ENCODE assay signal across 23 cellular contexts in the genomic region with DNA sequence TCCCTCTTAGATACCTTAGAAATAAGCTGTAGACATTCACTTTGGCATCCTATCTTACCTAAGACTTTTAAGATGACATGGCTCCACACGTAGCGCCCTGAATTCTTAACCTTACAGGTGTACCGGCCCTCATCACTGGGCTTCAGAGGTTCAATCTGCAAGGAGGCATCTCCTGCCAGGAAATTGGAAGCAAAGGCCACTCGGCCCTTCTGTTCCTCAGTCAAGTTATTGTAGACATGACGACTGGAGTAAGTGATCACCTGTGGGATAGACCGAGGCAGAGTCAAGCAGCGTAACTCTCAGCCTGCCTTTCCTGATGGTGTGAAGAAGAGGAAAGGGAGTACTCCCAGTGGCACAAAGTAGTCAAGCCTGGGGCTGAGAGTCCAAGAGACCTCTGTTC. TPM values are rescaled to one million over a fixed set of nuclear protein-coding genes. Genes with fewer than 3 reads are reported as not detected.
DNase-seq lines count a peak whose midpoint lies in the region; ATAC-seq, FAIRE-seq and TF ChIP-seq lines count a peak whose summit lies in the region.
"Had no signal": no experiment of that assay in that cellular context is flagged by ENCODE, and none has a peak within 500 bp of the region (broad histone marks: within the 10 kb centered on the region; RNA-seq: fewer than 3 reads in every experiment).

No MANE protein-coding gene starts in this region.

- no peak for DNase-seq in CD14-positive monocyte (ENCODE audit: low spot score)
- DNase-seq in CD8-positive, alpha-beta memory T cell = no peak
- no peak for DNase-seq in astrocyte (ENCODE audit: low read depth)
- no peak for DNase-seq in osteocyte (ENCODE audit: extremely low spot score, unreplicated experiment)
- DNase-seq in GM12891 (ENCODE audit: insufficient read length, low spot score) = no peak
- DNase-seq: activated naive CD4-positive, alpha-beta T cell treated with anti-CD3 and anti-CD28 coated beads, Interleukin-2, amount 50 U/mL, for 16 hours; anterior cingulate cortex; EL; kidney glomerular epithelial cell; mesendoderm; NCI-H1417 treated with DMSO at 0.1 percent for 48 hours; NCI-H524; nephron progenitor cell; stimulated activated naive CD4-positive, alpha-beta T cell treated with Interleukin-2 at 50 U/mL for 16 hours; tibial artery had no signal

- H3K27me3 Mint-ChIP-seq in CD14-positive monocyte (ENCODE audit: low read depth in 3 of 3) (peaks cover 0 to 3% (median 0%) of the 10 kb centered on the region in 3 donors), astrocyte (ENCODE audit: low read depth, unreplicated experiment) (no peaks in the 10 kb centered on the region), osteocyte (ENCODE audit: unreplicated experiment) (no peaks in the 10 kb centered on the region)
- no peaks in the 10 kb centered on the region for H3K27me3 Mint-ChIP-seq in CD8-positive, alpha-beta memory T cell
- H3K27me3 Mint-ChIP-seq: B cell; central memory CD8-positive, alpha-beta T cell; progenitor cell of endocrine pancreas had no signal

- no peaks in the 10 kb centered on the region for H3K79me2 ChIP-seq in astrocyte (ENCODE audit: insufficient read depth, low read length)

- POLR2A ChIA-PET in CD8-positive, alpha-beta memory T cell (lab: Charles Lee) = interaction anchor here (0.6 to 6.9 kb wide), 3 partner anchors 14 to 22 kb away, joined by 3 to 73 read pairs (median 4); a partner anchor contains a TSS

- ATAC-seq in HG03196 (IDR thresholded peaks at IDR 0.05; ENCODE audit: unreplicated experiment) = no peak
- ATAC-seq in HG02970 (IDR thresholded peaks at IDR 0.05; ENCODE audit: low FRiP score, unreplicated experiment) = no peak

- CTCF ChIA-PET in CD8-positive, alpha-beta memory T cell (lab: Charles Lee) = interaction anchor here (2.9 to 16.3 kb wide), 2 partner anchors 18 to 24 kb away, joined by 12 to 184 read pairs; a partner anchor contains a TSS

- H3K4me3 Mint-ChIP-seq in CD14-positive monocyte (no peak overlapping the region), astrocyte (ENCODE audit: unreplicated experiment) (no peak overlapping the region), osteocyte (ENCODE audit: unreplicated experiment) (no peak overlapping the region)
- no peak overlapping the region for H3K4me3 Mint-ChIP-seq in CD8-positive, alpha-beta memory T cell
- H3K4me3 Mint-ChIP-seq: B cell, nephron progenitor cell had no signal

- no peak overlapping the region for H3K27ac ChIP-seq in CD8-positive, alpha-beta memory T cell (ENCODE audit: low read depth, low read length)
- peak overlapping the region; percentile 77 for H3K27ac ChIP-seq in astrocyte (ENCODE audit: low read depth, low read length)
- H3K27ac ChIP-seq: RWPE1, tibial artery had no signal

- intact Hi-C loops in CD14-positive monocyte (cut with micrococcal nuclease) = no loop called here

- TF ChIP-seq POLR2A in GM12891 (IDR thresholded peaks at IDR 0.05; ENCODE audit: low read depth, low read length) = no peak

- no peaks in the 10 kb centered on the region for H3K27me3 ChIP-seq in CD8-positive, alpha-beta memory T cell (ENCODE audit: insufficient read depth, low read length, poor library complexity, severe bottlenecking)
- H3K27me3 ChIP-seq in astrocyte (ENCODE audit: insufficient read depth, low read length) = no peaks in the 10 kb centered on the region
- H3K27me3 ChIP-seq: tibial artery had no signal

- no peaks in the 10 kb centered on the region for H4K20me1 ChIP-seq in astrocyte (ENCODE audit: insufficient read depth, low read length)

- no peak for FAIRE-seq in astrocyte (lab: Jason Lieb, UNC)
- no peak for FAIRE-seq in GM12891 (lab: Jason Lieb, UNC)
- FAIRE-seq: D721Med, HepG2 had no signal

- H3K36me3 Mint-ChIP-seq in CD14-positive monocyte = no peaks in the 10 kb centered on the region
- H3K36me3 Mint-ChIP-seq in CD8-positive, alpha-beta memory T cell = peaks cover 0 to 9% (median 0%) of the 10 kb centered on the region in 3 donors
- peaks cover 5% of the 10 kb centered on the region for H3K36me3 Mint-ChIP-seq in astrocyte (ENCODE audit: low read depth, unreplicated experiment)
- H3K36me3 Mint-ChIP-seq in osteocyte (ENCODE audit: unreplicated experiment) = peaks cover 14% of the 10 kb centered on the region

- H3K4me1 Mint-ChIP-seq in CD14-positive monocyte = peaks cover 13% of the 10 kb centered on the region
- H3K4me1 Mint-ChIP-seq in CD8-positive, alpha-beta memory T cell = peaks cover 38 to 66% (median 48%) of the 10 kb centered on the region in 3 donors
- H3K4me1 Mint-ChIP-seq in astrocyte (ENCODE audit: low read depth, unreplicated experiment) = peaks cover 8% of the 10 kb centered on the region
- H3K4me1 Mint-ChIP-seq in osteocyte (ENCODE audit: unreplicated experiment) = peaks cover 14% of the 10 kb centered on the region
- H3K4me1 Mint-ChIP-seq: B cell had no signal

- H3K4me1 ChIP-seq in CD8-positive, alpha-beta memory T cell (ENCODE audit: insufficient read depth, low read length) = peaks cover 49% of the 10 kb centered on the region
- H3K4me1 ChIP-seq in astrocyte (ENCODE audit: insufficient read depth, low read length) = peaks cover 9% of the 10 kb centered on the region

- H3K36me3 ChIP-seq in CD8-positive, alpha-beta memory T cell (ENCODE audit: insufficient read depth, low read length) = no peaks in the 10 kb centered on the region
- peaks cover 9% of the 10 kb centered on the region for H3K36me3 ChIP-seq in astrocyte (ENCODE audit: insufficient read depth, low read length)

- H3K9me3 Mint-ChIP-seq in CD14-positive monocyte = no peaks in the 10 kb centered on the region
- no peaks in the 10 kb centered on the region for H3K9me3 Mint-ChIP-seq in CD8-positive, alpha-beta memory T cell
- H3K9me3 Mint-ChIP-seq in astrocyte (ENCODE audit: unreplicated experiment) = no peaks in the 10 kb centered on the region
- H3K9me3 Mint-ChIP-seq in osteocyte (ENCODE audit: unreplicated experiment) = peaks cover 4% of the 10 kb centered on the region
- H3K9me3 Mint-ChIP-seq: central memory CD8-positive, alpha-beta T cell had no signal

- H2AFZ ChIP-seq in astrocyte (ENCODE audit: low read depth, low read length) = no peak overlapping the region

- H3K4me3 ChIP-seq in CD8-positive, alpha-beta memory T cell (ENCODE audit: low read length) = no peak overlapping the region
- H3K4me3 ChIP-seq in astrocyte (ENCODE audit: insufficient read depth, low read depth, low read length) = no peak overlapping the region
- H3K4me3 ChIP-seq: tibial artery had no signal

- no peak for TF ChIP-seq CTCF in CD14-positive monocyte (IDR thresholded peaks at IDR 0.05)
- no peak for TF ChIP-seq CTCF in astrocyte (IDR thresholded peaks at IDR 0.05; ENCODE audit: insufficient read depth, low read depth, low read length)
- no peak for TF ChIP-seq CTCF in osteocyte (IDR thresholded peaks at IDR 0.05)

- no peak overlapping the region for H3K4me2 ChIP-seq in astrocyte (ENCODE audit: low read length)

- peak overlapping the region in 4 of 7 donors; percentile 17 to 87 (median 54) for H3K27ac Mint-ChIP-seq in CD14-positive monocyte
- H3K27ac Mint-ChIP-seq in CD8-positive, alpha-beta memory T cell = peak overlapping the region in 6 of 8 donors; percentile 20 to 73 (median 58)
- peak overlapping the region; percentile 97 for H3K27ac Mint-ChIP-seq in astrocyte (ENCODE audit: unreplicated experiment)
- peak overlapping the region; percentile 62 for H3K27ac Mint-ChIP-seq in osteocyte (ENCODE audit: unreplicated experiment)
- H3K27ac Mint-ChIP-seq: B cell, nephron progenitor cell, progenitor cell of endocrine pancreas had no signal

- no peak overlapping the region for H3K9ac ChIP-seq in astrocyte (ENCODE audit: low read length)

- H3K9me3 ChIP-seq in CD8-positive, alpha-beta memory T cell (ENCODE audit: low read length) = no peaks in the 10 kb centered on the region
- no peaks in the 10 kb centered on the region for H3K9me3 ChIP-seq in astrocyte (ENCODE audit: insufficient read depth, low read depth, low read length)
- H3K9me3 ChIP-seq: tibial artery had no signal

TF ChIP-seq in GM12891, 5 proteins besides CTCF, POLR2A, EP300 and RAD21:
- TF ChIP-seq SPI1 (IDR thresholded peaks at IDR 0.05; ENCODE audit: low read depth, low read length) (no peak), POU2F2 (IDR thresholded peaks at IDR 0.05; ENCODE audit: low read depth, low read length) (no peak), TAF1 (IDR thresholded peaks at IDR 0.05; ENCODE audit: low read depth, low read length) (no peak), PAX5 (IDR thresholded peaks at IDR 0.05; ENCODE audit: insufficient read depth, low read length, severe bottlenecking) (no peak), POLR2AphosphoS5 (IDR thresholded peaks at IDR 0.05; ENCODE audit: low read depth, low read length) (no peak)

RNA-seq across cellular contexts. Expression of a gene that starts 22.5 kb away (rescaled TPM):
- polyA plus RNA-seq in CD14-positive monocyte = 100 to 1,000 TPM; 511 to 531 TPM
- 1,000 to 10,000 TPM; 3,972 to 4,236 TPM for total RNA-seq in CD8-positive, alpha-beta memory T cell
- 1,494 TPM for polyA plus RNA-seq in CD8-positive, alpha-beta memory T cell
- total RNA-seq in astrocyte (1,391 and 1,502 TPM in 2 replicates), osteocyte (1,086 and 1,095 TPM in 2 replicates)
- 1,692 TPM for polyA plus RNA-seq in GM12891 (2012; ENCODE audit: low read depth, missing spikeins)
